ENCODE assay signal across 9 cellular contexts in genomic region chr1:5980314-5981008, GRCh38. TPM values are rescaled to one million over a fixed set of nuclear protein-coding genes. Genes with fewer than 3 reads are reported as not detected.
DNase-seq lines count a peak whose midpoint lies in the region; ATAC-seq and TF ChIP-seq lines count a peak whose summit lies in the region.
"Had no signal": no experiment of that assay in that cellular context is flagged by ENCODE, and none has a peak within 500 bp of the region (broad histone marks: within the 10 kb centered on the region; RNA-seq: fewer than 3 reads in every experiment).

No MANE protein-coding gene starts in this region.

- peaks cover 8% of the 10 kb centered on the region for H3K4me1 ChIP-seq in GM23338 (ENCODE audit: insufficient read depth)
- H3K4me1 ChIP-seq in PC-3 (ENCODE audit: insufficient read depth, low read length): peaks cover 10% of the 10 kb centered on the region
- no peaks in the 10 kb centered on the region for H3K4me1 ChIP-seq in psoas muscle
- no peaks in the 10 kb centered on the region for H3K4me1 ChIP-seq in testis

- peaks cover 18% of the 10 kb centered on the region for H3K27me3 Mint-ChIP-seq in GM23338 (ENCODE audit: insufficient read depth, low read depth, poor library complexity)

- peaks cover 17% of the 10 kb centered on the region; the same call in 2 of the 3 replicates for H3K9me3 Mint-ChIP-seq in GM23338

- H3K27me3 ChIP-seq in GM23338 (ENCODE audit: insufficient read depth) (no peaks in the 10 kb centered on the region), PC-3 (ENCODE audit: low read length) (no peaks in the 10 kb centered on the region), psoas muscle (ENCODE audit: insufficient read depth in 3 of 3, low read length in 2 of 3) (no peaks in the 10 kb centered on the region), testis (no peaks in the 10 kb centered on the region)

- H3K36me3 ChIP-seq in GM23338 (ENCODE audit: insufficient read depth) (no peaks in the 10 kb centered on the region), PC-3 (ENCODE audit: low read depth, low read length) (peaks cover 15% of the 10 kb centered on the region; the same call in 1 of the 2 replicates), psoas muscle (ENCODE audit: insufficient read depth in 1 of 2, low read depth in 1 of 2) (peaks cover 0 to 24% of the 10 kb centered on the region in 2 donors), testis (ENCODE audit: low read depth, missing control alignments) (no peaks in the 10 kb centered on the region)

- DNase-seq in GM23338 (ENCODE audit: low spot score): peak; percentile 96
- DNase-seq in PC-3: no peak
- peak; percentile 85 for DNase-seq in fibroblast of villous mesenchyme (ENCODE audit: low read depth)
- peak; percentile 77 to 82 for DNase-seq in psoas muscle
- no peak for DNase-seq in hepatic stellate cell (ENCODE audit: low spot score)
- DNase-seq in testis: no peak
- no peak for DNase-seq in stimulated activated CD4-positive, alpha-beta T cell treated with anti-CD3 and anti-CD28 coated beads, Interleukin-1b, Interleukin-23, amount 100 ng/mL, for 48 hours
- DNase-seq: activated T-cell treated with anti-CD3 and anti-CD28 coated beads for 4 hours had no signal

- H3K9me3 ChIP-seq in PC-3 (ENCODE audit: low read length) (no peaks in the 10 kb centered on the region), psoas muscle (no peaks in the 10 kb centered on the region), testis (no peaks in the 10 kb centered on the region)

- no TSS peak for BruUV-seq in PC-3 (replicated peaks; lab: Mats Ljungman, UMichigan)

- TF ChIP-seq POLR2A in testis (IDR thresholded peaks at IDR 0.05): no peak

- H3K4me3 ChIP-seq in GM23338 (peak overlapping the region; percentile 46), PC-3 (ENCODE audit: low read length) (no peak overlapping the region), fibroblast of villous mesenchyme (ENCODE audit: low read depth, low read length) (peak overlapping the region; percentile 18), psoas muscle (no peak overlapping the region), testis (no peak overlapping the region)

- H3K4me1 Mint-ChIP-seq in GM23338: peaks cover 18% of the 10 kb centered on the region

- POLR2A ChIA-PET in PC-3 (lab: Charles Lee; ENCODE audit: unreplicated experiment): no interaction called here

- WGBS in psoas muscle, 3 donors: 53 to 62% (median 59%) methylated on average over 20 of the region's 20 CpGs
- WGBS in testis, 2 donors: 76 to 78% methylated on average over 20 of the region's 20 CpGs

- H3F3A ChIP-seq in GM23338 (replicated peaks; ENCODE audit: low read depth) (0 out of 2 replicates have a peak, but pooled peaks cover 4% of the 10 kb centered on the region), PC-3 (ENCODE audit: low read length, unreplicated experiment) (no peaks in the 10 kb centered on the region)

- H4K20me1 ChIP-seq in GM23338 (replicated peaks; ENCODE audit: insufficient read depth) (no peaks in the 10 kb centered on the region), PC-3 (ENCODE audit: low read length) (no peaks in the 10 kb centered on the region)

- peak overlapping the region; percentile 92 for H3K27ac Mint-ChIP-seq in GM23338

- H3K79me2 ChIP-seq in GM23338 (replicated peaks; ENCODE audit: insufficient read depth) (no peaks in the 10 kb centered on the region), PC-3 (ENCODE audit: low read length) (no peaks in the 10 kb centered on the region)

- CTCF ChIA-PET in PC-3 (lab: Charles Lee): no interaction called here

- H3K4me2 ChIP-seq in GM23338: peak overlapping the region; percentile 78
- no peak overlapping the region for H3K4me2 ChIP-seq in PC-3 (ENCODE audit: low read length)

- intact Hi-C loops in PC-3 (cut with micrococcal nuclease): no loop called here
- intact Hi-C loops in psoas muscle (cut with DNase I): no loop called here
- intact Hi-C loops in testis (cut with DNase I; ENCODE audit: low total_unique reads): no loop called here

- H3K9ac ChIP-seq in PC-3 (ENCODE audit: low read length): no peak overlapping the region

- peaks cover 28% of the 10 kb centered on the region for H3K36me3 Mint-ChIP-seq in GM23338 (ENCODE audit: low read depth)

- TF ChIP-seq CTCF in GM23338 (conservative IDR thresholded peaks at IDR 0.05; ENCODE audit: low read depth in 2 of 2) (peak; percentile 55 to 60), PC-3 (conservative IDR thresholded peaks at IDR 0.05; ENCODE audit: low read depth, low read length) (peak; percentile 25; the same call in 1 of the 2 replicates), fibroblast of villous mesenchyme (IDR thresholded peaks at IDR 0.05; ENCODE audit: insufficient read depth, low read depth, low read length) (peak; percentile 50), psoas muscle (IDR thresholded peaks at IDR 0.05) (no peak), testis (IDR thresholded peaks at IDR 0.05) (no peak)

- H3K27ac ChIP-seq in GM23338 (ENCODE audit: low read depth) (peak overlapping the region; percentile 76; the same call in 1 of the 2 replicates), PC-3 (ENCODE audit: low read length) (no peak overlapping the region), psoas muscle (no peak overlapping the region), testis (no peak overlapping the region)

- H3K9me2 ChIP-seq in GM23338 (ENCODE audit: insufficient read depth): no peaks in the 10 kb centered on the region
- no peaks in the 10 kb centered on the region for H3K9me2 ChIP-seq in PC-3 (replicated peaks; ENCODE audit: low read length)

- peak; percentile 97 for ATAC-seq in GM23338
- ATAC-seq in PC-3: no peak
- ATAC-seq in psoas muscle: peak in 3 of 4 donors; percentile 61 to 77 (median 68)
- ATAC-seq in GM19463 (IDR thresholded peaks at IDR 0.05; ENCODE audit: unreplicated experiment): no peak

- H2AFZ ChIP-seq in GM23338: peak overlapping the region; percentile 92
- no peak overlapping the region for H2AFZ ChIP-seq in PC-3 (ENCODE audit: low read length)

- peak overlapping the region; percentile 64 for H3K4me3 Mint-ChIP-seq in GM23338

TF ChIP-seq in GM23338, 12 proteins besides CTCF, POLR2A, EP300 and RAD21:
- TF ChIP-seq CREB1 (CRISPR knock-in tag; IDR thresholded peaks at IDR 0.05; ENCODE audit: low read depth) (peak; percentile 55), POLR2AphosphoS5 (IDR thresholded peaks at IDR 0.05; ENCODE audit: low read depth) (peak; percentile 39; the same call in 1 of the 2 replicates)
- TF ChIP-seq, protein P1, sequence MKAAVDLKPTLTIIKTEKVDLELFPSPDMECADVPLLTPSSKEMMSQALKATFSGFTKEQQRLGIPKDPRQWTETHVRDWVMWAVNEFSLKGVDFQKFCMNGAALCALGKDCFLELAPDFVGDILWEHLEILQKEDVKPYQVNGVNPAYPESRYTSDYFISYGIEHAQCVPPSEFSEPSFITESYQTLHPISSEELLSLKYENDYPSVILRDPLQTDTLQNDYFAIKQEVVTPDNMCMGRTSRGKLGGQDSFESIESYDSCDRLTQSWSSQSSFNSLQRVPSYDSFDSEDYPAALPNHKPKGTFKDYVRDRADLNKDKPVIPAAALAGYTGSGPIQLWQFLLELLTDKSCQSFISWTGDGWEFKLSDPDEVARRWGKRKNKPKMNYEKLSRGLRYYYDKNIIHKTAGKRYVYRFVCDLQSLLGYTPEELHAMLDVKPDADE (IDR thresholded peaks at IDR 0.05): no peak
TF ChIP-seq in GM23338: peak in this region for 2.

RNA-seq across cellular contexts. Expression of gene NPHP4, which starts 11.8 kb away (rescaled TPM):
- 8.6 and 12.4 TPM in 2 replicates for total RNA-seq in GM23338 (2014; rRNA removed; shearing (Covaris generic))
- 2.4 and 2.5 TPM in 2 replicates for polyA plus RNA-seq in GM23338 (2016; fragmentation: Nextera tagmentation; extraction: Ambion mirVana)
- 18.8 and 23.8 TPM in 2 replicates for total RNA-seq in PC-3 (2014; rRNA removed)
- 6.4 and 6.5 TPM in 2 replicates for total RNA-seq in fibroblast of villous mesenchyme
- total RNA-seq in psoas muscle: 1 to 10 TPM; 1.6 to 2.8 (median 1.9) TPM
- polyA plus RNA-seq in psoas muscle: 1 to 10 TPM; 1.3 to 2.1 (median 1.5) TPM
- 10 to 100 TPM; 49.4 to 65.9 TPM for total RNA-seq in testis
- polyA plus RNA-seq in testis (ENCODE audit: insufficient read depth, low read depth, low replicate concordance): 26.3 TPM

Comparison
In these comparisons a context has a peak if more than half of its experiments do, and no peak if none do; other contexts are left out.
1. ATAC-seq: peak in GM23338 (single experiment) and psoas muscle (3 of 4); none in PC-3 (single experiment) and GM19463 (single experiment).
2. DNase-seq: peak in GM23338 (single experiment), fibroblast of villous mesenchyme (single experiment) and psoas muscle (2 of 2); none in PC-3 (single experiment), hepatic stellate cell (single experiment), testis (single experiment) and stimulated activated CD4-positive, alpha-beta T cell treated with anti-CD3 and anti-CD28 coated beads, Interleukin-1b, Interleukin-23, amount 100 ng/mL, for 48 hours (single experiment).
3. H3K4me3 ChIP-seq: peak in GM23338 (single experiment) and fibroblast of villous mesenchyme (single experiment); none in PC-3 (single experiment), psoas muscle (single experiment) and testis (0 of 2).
4. CTCF ChIP-seq: peak in GM23338 (2 of 2), PC-3 (single experiment) and fibroblast of villous mesenchyme (single experiment); none in psoas muscle (single experiment) and testis (0 of 3).